32 cellular contexts compared by ENCODE assay signal in genomic region chr3:125189378-125190165, GRCh38. TPM values are rescaled to one million over a fixed set of nuclear protein-coding genes. Genes with fewer than 3 reads are reported as not detected.
"Had no signal": no experiment of that assay in that cellular context is flagged by ENCODE, and none has a peak within 500 bp of the region (broad histone marks: within the 10 kb centered on the region; RNA-seq: fewer than 3 reads in every experiment).

No MANE protein-coding gene starts in this region.

- DNase-seq: colonic mucosa; effector CD8-positive, alpha-beta T cell; foreskin fibroblast; gastrocnemius medialis; heart right ventricle; hippocampal formation; left cardiac atrium; left lung; mesenchymal stem cell; mucosa of descending colon; naive thymus-derived CD8-positive, alpha-beta T cell; nephron progenitor cell; occipital lobe; spleen; stimulated activated CD4-positive, alpha-beta T cell treated with anti-CD3 and anti-CD28 coated beads, Interleukin-2, amount 100 ng/mL, for 48 hours; stimulated activated CD8-positive, alpha-beta memory T cell treated with anti-CD3 and anti-CD28 coated beads, Interleukin-4, amount 100 ng/mL, for 48 hours; stimulated activated naive CD4-positive, alpha-beta T cell; stimulated activated naive CD8-positive, alpha-beta T cell treated with anti-CD3 and anti-CD28 coated beads, Interleukin-15, amount 100 ng/mL, for 72 hours; transverse colon; upper lobe of right lung had no signal

- H2AFZ ChIP-seq: parathyroid adenoma had no signal

- H3K27me3 Mint-ChIP-seq: central memory CD8-positive, alpha-beta T cell had no signal

- H3K36me3 ChIP-seq: colonic mucosa, gastrocnemius medialis, heart right ventricle, prostate gland, right atrium auricular region, spleen, suprapubic skin, transverse colon, upper lobe of right lung, vagina had no signal

- H3K4me1 Mint-ChIP-seq: central memory CD8-positive, alpha-beta T cell had no signal

- H3K4me3 ChIP-seq: colonic mucosa, gastrocnemius medialis, heart right ventricle, left lung, mucosa of descending colon, prostate gland, right atrium auricular region, skin epidermis, spleen, suprapubic skin, transverse colon, upper lobe of right lung, vagina had no signal

- H3K27me3 ChIP-seq: colonic mucosa, gastrocnemius medialis, heart right ventricle, left lung, right atrium auricular region, spleen, suprapubic skin, transverse colon, upper lobe of right lung, vagina had no signal

- H3K9ac ChIP-seq: parathyroid adenoma had no signal

- FAIRE-seq: endometrium, islet of Langerhans had no signal

- H3K4me1 ChIP-seq: colonic mucosa, gastrocnemius medialis, left lung, prostate gland, upper lobe of right lung had no signal

- H3K36me3 Mint-ChIP-seq: naive thymus-derived CD8-positive, alpha-beta T cell had no signal

- H3K27ac Mint-ChIP-seq: dendritic cell treated with granulocyte-macrophage colony-stimulating factor and Interleukin-4, amounts not matched to agents 40 ng/mL and 50 ng/mL, for 4 days; mesothelial cell of epicardium; nephron progenitor cell; stimulated activated naive CD8-positive, alpha-beta T cell treated with anti-CD3 and anti-CD28 coated beads, Interleukin-15, amount 100 ng/mL, for 72 hours had no signal

- H3K4me3 Mint-ChIP-seq: central memory CD8-positive, alpha-beta T cell; dendritic cell treated with granulocyte-macrophage colony-stimulating factor and Interleukin-4, amounts not matched to agents 40 ng/mL and 50 ng/mL, for 4 days; mesothelial cell of epicardium; naive thymus-derived CD8-positive, alpha-beta T cell; nephron progenitor cell; stimulated activated naive CD8-positive, alpha-beta T cell treated with anti-CD3 and anti-CD28 coated beads, Interleukin-15, amount 100 ng/mL, for 72 hours had no signal

- H3K27ac ChIP-seq: colonic mucosa, gastrocnemius medialis, heart right ventricle, left lung, parathyroid adenoma, prostate gland, skin epidermis, spleen, suprapubic skin, transverse colon, upper lobe of right lung, vagina had no signal

- H3K9me3 ChIP-seq: colonic mucosa, gastrocnemius medialis, heart right ventricle, left lung, mucosa of descending colon, prostate gland, right atrium auricular region, spleen, suprapubic skin, transverse colon, upper lobe of right lung, vagina had no signal

- H3K9me3 Mint-ChIP-seq: central memory CD8-positive, alpha-beta T cell; dendritic cell treated with granulocyte-macrophage colony-stimulating factor and Interleukin-4, amounts not matched to agents 40 ng/mL and 50 ng/mL, for 4 days; mesothelial cell of epicardium; naive thymus-derived CD8-positive, alpha-beta T cell; nephron progenitor cell; stimulated activated naive CD8-positive, alpha-beta T cell treated with anti-CD3 and anti-CD28 coated beads, Interleukin-15, amount 100 ng/mL, for 72 hours had no signal

- ATAC-seq: gastrocnemius medialis; heart right ventricle; left cardiac atrium; left lung; mucosa of descending colon; naive thymus-derived CD8-positive, alpha-beta T cell; sciatic nerve; stimulated activated naive CD8-positive, alpha-beta T cell treated with anti-CD3 and anti-CD28 coated beads, Interleukin-15, amount 100 ng/mL, for 72 hours; upper lobe of right lung had no signal

RNA-seq across cellular contexts. Expression of gene SLC12A8, which starts 23.0 kb away (rescaled TPM):
- polyA plus RNA-seq: naive thymus-derived CD8-positive, alpha-beta T cell had no signal
